13 cellular contexts compared by ENCODE assay signal in genomic region chr2:156526950-156527636, GRCh38.
A peak's percentile ranks its signal among the peaks of the same experiment; 100 is the strongest.
DNase-seq lines count a peak whose midpoint lies in the region; ATAC-seq and TF ChIP-seq lines count a peak whose summit lies in the region.
"Had no signal": no experiment of that assay in that cellular context is flagged by ENCODE, and none has a peak within 500 bp of the region (broad histone marks: within the 10 kb centered on the region; RNA-seq: fewer than 3 reads in every experiment).

No MANE protein-coding gene starts in this region.

- ATAC-seq in GM19328 (IDR thresholded peaks at IDR 0.05; ENCODE audit: unreplicated experiment), result peak; percentile 96
- peak; percentile 96 for ATAC-seq in HG02763 (IDR thresholded peaks at IDR 0.05; ENCODE audit: unreplicated experiment)
- ATAC-seq in HG03469 (IDR thresholded peaks at IDR 0.05; ENCODE audit: unreplicated experiment), result peak; percentile 95
- ATAC-seq in foreskin keratinocyte, result no peak
- ATAC-seq: WTC11 had no signal

- H3K27ac ChIP-seq in foreskin keratinocyte, result no peak overlapping the region
- H3K27ac ChIP-seq: BLaER1 had no signal

- TF ChIP-seq CTCF in GM12865 (IDR thresholded peaks at IDR 0.05; ENCODE audit: insufficient read depth, low read depth, low read length, missing control alignments) (no peak), foreskin keratinocyte (conservative IDR thresholded peaks at IDR 0.05) (no peak)

- H3K4me1 ChIP-seq in foreskin keratinocyte, result no peaks in the 10 kb centered on the region
- H3K4me1 ChIP-seq: BLaER1 had no signal

- no peaks in the 10 kb centered on the region for H3K27me3 ChIP-seq in foreskin keratinocyte
- H3K27me3 ChIP-seq: BLaER1 had no signal

- H3K4me3 ChIP-seq in GM12865 (ENCODE audit: low read depth, low read length), result no peak overlapping the region
- H3K4me3 ChIP-seq: BLaER1 had no signal

- peak; percentile 71 for DNase-seq in GM12865 (ENCODE audit: low read depth)
- DNase-seq in NCI-H2171 treated with DMSO at 0.1 percent for 48 hours (lab: John Stamatoyannopoulos, UW), result no peak
- no peak for DNase-seq in foreskin keratinocyte
- no peak for DNase-seq in GM03348 (ENCODE audit: low spot score)
- DNase-seq in posterior cingulate gyrus, result no peak
- DNase-seq: activated naive CD8-positive, alpha-beta T cell treated with anti-CD3 and anti-CD28 coated beads, Interleukin-2, amount 10 ng/mL, durations not matched to agents 7 days and 5 days; effector CD8-positive, alpha-beta T cell; hypothalamus had no signal

- intact Hi-C loops in posterior cingulate gyrus (cut with DNase I), result no loop called here
